In the genomic region with DNA sequence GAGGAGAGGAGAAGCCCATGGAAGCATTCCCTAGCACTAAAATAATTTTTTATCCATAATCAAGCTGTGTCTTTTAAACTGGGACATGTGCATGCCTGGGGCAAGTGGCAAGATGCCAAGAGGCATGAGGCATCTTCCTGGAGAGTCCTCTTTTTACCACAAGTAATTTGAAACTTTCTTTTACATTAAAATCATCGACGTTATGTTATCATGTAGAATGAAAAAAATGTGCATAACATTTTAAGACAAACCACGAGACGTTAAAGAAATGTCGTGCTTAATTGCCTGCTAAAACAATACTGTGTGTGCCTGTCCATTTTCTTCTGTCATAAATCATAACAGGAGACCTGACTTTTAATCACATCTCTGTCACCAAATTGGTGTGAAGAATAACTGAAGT, we compare ENCODE assay signal across 13 cellular contexts. TPM values are rescaled to one million over a fixed set of nuclear protein-coding genes. Genes with fewer than 3 reads are reported as not detected.
DNase-seq lines count a peak whose midpoint lies in the region; ATAC-seq, FAIRE-seq and TF ChIP-seq lines count a peak whose summit lies in the region.
"Had no signal": no experiment of that assay in that cellular context is flagged by ENCODE, and none has a peak within 500 bp of the region (broad histone marks: within the 10 kb centered on the region; RNA-seq: fewer than 3 reads in every experiment).

No MANE protein-coding gene starts in this region.

- DNase-seq in COLO668 (lab: John Stamatoyannopoulos, UW; ENCODE audit: unreplicated experiment) = peak; percentile 40
- peak; percentile 65 for DNase-seq in Jurkat, Clone E6-1 (ENCODE audit: low read depth, low spot score)
- peak; percentile 68 for DNase-seq in astrocyte (ENCODE audit: low read depth)
- peak; percentile 63 for DNase-seq in kidney tubule cell (ENCODE audit: low spot score)
- DNase-seq in AML-193 (lab: John Stamatoyannopoulos, UW) = no peak
- no peak for DNase-seq in natural killer cell treated with Interleukin-12 subunit alpha and Interleukin-12 subunit beta and Interleukin-15 and Interleukin-18, amount 100 ng/mL, for 72 hours (ENCODE audit: low spot score)
- DNase-seq in HT-29 (ENCODE audit: low spot score) = no peak
- DNase-seq: body of pancreas, head of caudate nucleus, naive B cell, SIG-M5, uterus had no signal

- H3K4me1 Mint-ChIP-seq in astrocyte (ENCODE audit: low read depth, unreplicated experiment) = peaks cover 26% of the 10 kb centered on the region
- H3K4me1 Mint-ChIP-seq in natural killer cell treated with Interleukin-12 subunit alpha and Interleukin-12 subunit beta and Interleukin-15 and Interleukin-18, amount 100 ng/mL, for 72 hours (ENCODE audit: low read depth in 2 of 2) = peaks cover 6 to 10% of the 10 kb centered on the region in 2 donors

- FAIRE-seq in astrocyte (lab: Jason Lieb, UNC) = peak; percentile 58

- H3K4me1 ChIP-seq in astrocyte (ENCODE audit: insufficient read depth, low read length) = peaks cover 5% of the 10 kb centered on the region
- H3K4me1 ChIP-seq: body of pancreas, uterus had no signal

- no peaks in the 10 kb centered on the region for H4K20me1 ChIP-seq in astrocyte (ENCODE audit: insufficient read depth, low read length)

- no peak for TF ChIP-seq CTCF in astrocyte (IDR thresholded peaks at IDR 0.05; ENCODE audit: insufficient read depth, low read depth, low read length)

- H3K9me3 Mint-ChIP-seq in astrocyte (ENCODE audit: unreplicated experiment) = no peaks in the 10 kb centered on the region
- no peaks in the 10 kb centered on the region for H3K9me3 Mint-ChIP-seq in natural killer cell treated with Interleukin-12 subunit alpha and Interleukin-12 subunit beta and Interleukin-15 and Interleukin-18, amount 100 ng/mL, for 72 hours

- H2AFZ ChIP-seq in astrocyte (ENCODE audit: low read depth, low read length) = no peak overlapping the region

- peaks cover 3% of the 10 kb centered on the region for H3K27me3 ChIP-seq in astrocyte (ENCODE audit: insufficient read depth, low read length)
- H3K27me3 ChIP-seq: body of pancreas, uterus had no signal

- no peak for ATAC-seq in GM19035 (IDR thresholded peaks at IDR 0.05; ENCODE audit: unreplicated experiment)
- ATAC-seq in natural killer cell treated with Interleukin-12 subunit alpha and Interleukin-12 subunit beta and Interleukin-15 and Interleukin-18, amount 100 ng/mL, for 72 hours = no peak
- ATAC-seq: body of pancreas had no signal

- H3K27ac Mint-ChIP-seq in astrocyte (ENCODE audit: unreplicated experiment) = no peak overlapping the region
- H3K27ac Mint-ChIP-seq in natural killer cell treated with Interleukin-12 subunit alpha and Interleukin-12 subunit beta and Interleukin-15 and Interleukin-18, amount 100 ng/mL, for 72 hours = no peak overlapping the region

- no peak overlapping the region for H3K9ac ChIP-seq in astrocyte (ENCODE audit: low read length)

- no peaks in the 10 kb centered on the region for H3K36me3 ChIP-seq in astrocyte (ENCODE audit: insufficient read depth, low read length)
- H3K36me3 ChIP-seq: uterus had no signal

- no peaks in the 10 kb centered on the region for H3K27me3 Mint-ChIP-seq in astrocyte (ENCODE audit: low read depth, unreplicated experiment)
- H3K27me3 Mint-ChIP-seq in natural killer cell treated with Interleukin-12 subunit alpha and Interleukin-12 subunit beta and Interleukin-15 and Interleukin-18, amount 100 ng/mL, for 72 hours = peaks cover 0 to 10% of the 10 kb centered on the region in 2 donors

- no peaks in the 10 kb centered on the region for H3K9me3 ChIP-seq in astrocyte (ENCODE audit: insufficient read depth, low read depth, low read length)
- H3K9me3 ChIP-seq: body of pancreas, uterus had no signal

- no peaks in the 10 kb centered on the region for H3K79me2 ChIP-seq in astrocyte (ENCODE audit: insufficient read depth, low read length)

- no peak overlapping the region for H3K4me3 ChIP-seq in Jurkat, Clone E6-1 (ENCODE audit: low read length)
- no peak overlapping the region for H3K4me3 ChIP-seq in astrocyte (ENCODE audit: insufficient read depth, low read depth, low read length)
- H3K4me3 ChIP-seq: body of pancreas, uterus had no signal

- H3K27ac ChIP-seq in astrocyte (ENCODE audit: low read depth, low read length) = no peak overlapping the region
- H3K27ac ChIP-seq: body of pancreas, uterus had no signal

- no peaks in the 10 kb centered on the region for H3K36me3 Mint-ChIP-seq in astrocyte (ENCODE audit: low read depth, unreplicated experiment)
- no peaks in the 10 kb centered on the region for H3K36me3 Mint-ChIP-seq in natural killer cell treated with Interleukin-12 subunit alpha and Interleukin-12 subunit beta and Interleukin-15 and Interleukin-18, amount 100 ng/mL, for 72 hours

- no peak overlapping the region for H3K4me3 Mint-ChIP-seq in astrocyte (ENCODE audit: unreplicated experiment)
- no peak overlapping the region for H3K4me3 Mint-ChIP-seq in natural killer cell treated with Interleukin-12 subunit alpha and Interleukin-12 subunit beta and Interleukin-15 and Interleukin-18, amount 100 ng/mL, for 72 hours
- H3K4me3 Mint-ChIP-seq: naive B cell had no signal

- peak overlapping the region; percentile 23 for H3K4me2 ChIP-seq in astrocyte (ENCODE audit: low read length)

RNA-seq across cellular contexts. Expression of a gene that starts 1.5 kb away (rescaled TPM):
- 0.21 TPM for polyA plus RNA-seq in Jurkat, Clone E6-1 (2012; ENCODE audit: insufficient read depth, insufficient read length)
- 0.82 and 0.99 TPM in 2 replicates for total RNA-seq in astrocyte
- total RNA-seq in natural killer cell treated with Interleukin-12 subunit alpha and Interleukin-12 subunit beta and Interleukin-15 and Interleukin-18, amount 100 ng/mL, for 72 hours = not detected
- total RNA-seq in HT-29 (2014; rRNA removed; shearing (Covaris generic)) = not detected in 2 replicates
- total RNA-seq: body of pancreas had no signal

RNA-seq across cellular contexts. Expression of a gene that starts 5.2 kb away (rescaled TPM):
- polyA plus RNA-seq in Jurkat, Clone E6-1 (2012; ENCODE audit: insufficient read depth, insufficient read length) = 4.4 TPM
- total RNA-seq in astrocyte = 0.99 and 1.2 TPM in 2 replicates
- not detected for total RNA-seq in natural killer cell treated with Interleukin-12 subunit alpha and Interleukin-12 subunit beta and Interleukin-15 and Interleukin-18, amount 100 ng/mL, for 72 hours
- 2.9 and 3.1 TPM in 2 replicates for total RNA-seq in HT-29 (2014; rRNA removed; shearing (Covaris generic))

Comparison
In these comparisons a context has a peak if more than half of its experiments do, and no peak if none do; other contexts are left out.
1. DNase-seq: peak in COLO668 (single experiment), Jurkat, Clone E6-1 (single experiment), astrocyte (single experiment) and kidney tubule cell (single experiment); none in AML-193 (0 of 2), natural killer cell treated with Interleukin-12 subunit alpha and Interleukin-12 subunit beta and Interleukin-15 and Interleukin-18, amount 100 ng/mL, for 72 hours (single experiment) and HT-29 (single experiment).